Comparison of ENCODE assay signal across 8 cellular contexts in the genomic region with DNA sequence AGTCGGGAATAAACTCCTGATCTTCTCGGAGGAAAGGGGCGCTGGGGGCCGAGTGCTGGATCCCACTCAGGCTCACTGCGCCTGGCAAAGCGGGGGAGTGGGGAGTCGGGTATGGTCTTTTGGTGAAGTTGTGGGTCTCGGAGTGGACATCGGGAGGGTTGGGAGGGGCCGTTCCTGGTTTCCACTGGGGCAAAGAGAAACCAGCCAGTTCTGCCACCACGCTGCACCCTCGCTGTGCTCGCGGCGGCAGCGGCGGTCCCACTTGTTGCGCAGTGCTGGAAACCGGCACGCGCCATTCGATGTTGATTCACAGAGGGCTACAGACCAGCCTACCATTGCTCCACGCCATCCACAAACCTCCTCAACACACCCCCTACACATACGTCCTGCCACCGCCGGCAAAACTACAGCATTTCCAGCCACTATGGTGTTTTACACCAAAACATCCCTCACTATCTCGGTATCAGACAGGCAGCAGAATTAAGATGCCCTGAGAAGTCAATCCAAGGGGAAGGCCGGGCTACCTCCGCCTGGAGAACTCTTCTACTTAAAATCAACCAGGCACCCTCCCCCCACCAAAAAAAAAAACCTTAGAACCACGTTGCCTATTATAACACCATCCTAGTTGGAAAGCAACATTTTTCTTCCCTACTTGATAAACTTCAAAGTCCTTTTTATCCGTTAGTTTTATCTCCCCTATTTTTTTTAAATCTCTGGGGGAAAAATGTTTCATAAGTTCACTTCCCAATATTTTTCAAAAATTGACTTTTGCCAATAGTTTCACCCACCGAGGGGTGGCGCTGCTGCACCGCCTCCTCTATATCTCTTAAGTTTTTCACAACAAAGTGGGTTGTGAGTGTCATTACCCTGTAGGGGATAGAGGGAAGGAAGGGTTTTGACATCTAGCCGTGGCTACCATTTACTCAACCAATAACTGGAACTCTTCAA. TPM values are rescaled to one million over a fixed set of nuclear protein-coding genes. Genes with fewer than 3 reads are reported as not detected.
DNase-seq lines count a peak whose midpoint lies in the region; ATAC-seq and TF ChIP-seq lines count a peak whose summit lies in the region.

No MANE protein-coding gene starts in this region.

- H3K27me3 Mint-ChIP-seq in CD14-positive monocyte (ENCODE audit: low read depth in 3 of 3) (peaks cover 0 to 9% (median 3%) of the 10 kb centered on the region in 3 donors), nephron (ENCODE audit: low read depth) (peaks cover 4% of the 10 kb centered on the region)

- no peaks in the 10 kb centered on the region for H3K36me3 ChIP-seq in HUES6 (ENCODE audit: control insufficient read depth, insufficient read depth, low read length)
- no peaks in the 10 kb centered on the region for H3K36me3 ChIP-seq in Peyer's patch
- no peaks in the 10 kb centered on the region for H3K36me3 ChIP-seq in suprapubic skin

- H3K27ac Mint-ChIP-seq in CD14-positive monocyte = peak overlapping the region; percentile 99 to 100 (median 100)
- peak overlapping the region; percentile 97 to 100 (median 97) for H3K27ac Mint-ChIP-seq in nephron

- H3K27ac ChIP-seq in HUES6 (ENCODE audit: low read depth, low read length) (no peak overlapping the region), Peyer's patch (peak overlapping the region; percentile 89 to 98 (median 95)), suprapubic skin (peak overlapping the region; percentile 100)

- intact Hi-C loops in CD14-positive monocyte (cut with micrococcal nuclease) = loop anchor here (2.0 to 10.0 kb wide), 13 partner anchors 176 to 1406 kb away; a partner anchor contains a TSS

- H3K9me3 ChIP-seq in HUES6 (ENCODE audit: control insufficient read depth, insufficient read depth, low read depth, low read length) (no peaks in the 10 kb centered on the region), Peyer's patch (no peaks in the 10 kb centered on the region), suprapubic skin (no peaks in the 10 kb centered on the region)

- peaks cover 16% of the 10 kb centered on the region for H3K4me1 ChIP-seq in HUES6 (ENCODE audit: control insufficient read depth, insufficient read depth, low read length)
- peaks cover 0 to 13% (median 10%) of the 10 kb centered on the region in 4 donors for H3K4me1 ChIP-seq in Peyer's patch
- H3K4me1 ChIP-seq in suprapubic skin = peaks cover 45% of the 10 kb centered on the region

- H3K36me3 Mint-ChIP-seq in CD14-positive monocyte (peaks cover 16 to 18% of the 10 kb centered on the region in 2 donors), nephron (ENCODE audit: low read depth) (no peaks in the 10 kb centered on the region)

- no peak for TF ChIP-seq POLR2A in Peyer's patch (IDR thresholded peaks at IDR 0.05)
- TF ChIP-seq POLR2A in suprapubic skin (IDR thresholded peaks at IDR 0.05) = peak in 1 of 2 donors; percentile 70

- peak; percentile 97 for TF ChIP-seq CTCF in CD14-positive monocyte (IDR thresholded peaks at IDR 0.05)
- peak; percentile 79 to 96 (median 89) for TF ChIP-seq CTCF in Peyer's patch (IDR thresholded peaks at IDR 0.05)
- TF ChIP-seq CTCF in nephron (IDR thresholded peaks at IDR 0.05; ENCODE audit: unreplicated experiment in 3 of 3) = peak; percentile 91 to 94 (median 92)
- TF ChIP-seq CTCF in suprapubic skin (IDR thresholded peaks at IDR 0.05) = peak; percentile 79 to 94

- DNase-seq in CD14-positive monocyte (ENCODE audit: low spot score) (peak; percentile 80), Peyer's patch (peak; percentile 72 to 90 (median 77)), fibroblast of peridontal ligament (ENCODE audit: extremely low read depth) (peak; percentile 89), suprapubic skin (ENCODE audit: low spot score in 2 of 2) (peak; percentile 84 to 85)
- peak; percentile 65 for DNase-seq in activated T-helper 9 cell treated with anti-CD3 and anti-CD28 coated beads, Interleukin-2, amount 50 U/mL, for 16 hours (ENCODE audit: low read depth)

- H3K27me3 ChIP-seq in HUES6 (ENCODE audit: control insufficient read depth, insufficient read depth, low read length) (peaks cover 17% of the 10 kb centered on the region), Peyer's patch (no peaks in the 10 kb centered on the region), suprapubic skin (no peaks in the 10 kb centered on the region)

- peak overlapping the region; percentile 95 to 100 for H3K4me3 Mint-ChIP-seq in CD14-positive monocyte
- peak overlapping the region; percentile 94 to 98 (median 97) for H3K4me3 Mint-ChIP-seq in nephron

- under 1% methylated on average over 35 of the region's 35 CpGs for WGBS in suprapubic skin

- H3K4me1 Mint-ChIP-seq in CD14-positive monocyte (peaks cover 37% of the 10 kb centered on the region), nephron (peaks cover 51% of the 10 kb centered on the region)

- ATAC-seq in HG03097 (IDR thresholded peaks at IDR 0.05; ENCODE audit: low FRiP score, unreplicated experiment) = no peak

- H3K4me3 ChIP-seq in HUES6 (ENCODE audit: low read depth, low read length) (peak overlapping the region; percentile 71), Peyer's patch (peak overlapping the region; percentile 52 to 74 (median 58)), suprapubic skin (peak overlapping the region; percentile 93)

- TF ChIP-seq EP300 in suprapubic skin (IDR thresholded peaks at IDR 0.05) = no peak

- H3K9me3 Mint-ChIP-seq in CD14-positive monocyte (peaks cover 0 to 8% (median 2%) of the 10 kb centered on the region in 7 donors), nephron (no peaks in the 10 kb centered on the region)

- peak overlapping the region; percentile 49 for H3K9ac ChIP-seq in HUES6 (ENCODE audit: low read length)

RNA-seq across cellular contexts. Expression of a gene that starts 3.6 kb away (rescaled TPM):
- 10 to 100 TPM; 33.2 to 34.9 TPM for polyA plus RNA-seq in CD14-positive monocyte
- total RNA-seq in Peyer's patch (10 to 100 TPM in 3 of 4 donors, 1 to 10 TPM in 1; 7.4 to 79.2 (median 25.7) TPM), suprapubic skin (100 to 1,000 TPM; 203 to 661 (median 285) TPM)

RNA-seq across cellular contexts. Expression of a gene that starts 39.3 kb away (rescaled TPM):
- polyA plus RNA-seq in CD14-positive monocyte = not detected
- not detected for total RNA-seq in Peyer's patch
- not detected for total RNA-seq in suprapubic skin
